Comparison of ENCODE assay signal across 9 cellular contexts in the genomic region with DNA sequence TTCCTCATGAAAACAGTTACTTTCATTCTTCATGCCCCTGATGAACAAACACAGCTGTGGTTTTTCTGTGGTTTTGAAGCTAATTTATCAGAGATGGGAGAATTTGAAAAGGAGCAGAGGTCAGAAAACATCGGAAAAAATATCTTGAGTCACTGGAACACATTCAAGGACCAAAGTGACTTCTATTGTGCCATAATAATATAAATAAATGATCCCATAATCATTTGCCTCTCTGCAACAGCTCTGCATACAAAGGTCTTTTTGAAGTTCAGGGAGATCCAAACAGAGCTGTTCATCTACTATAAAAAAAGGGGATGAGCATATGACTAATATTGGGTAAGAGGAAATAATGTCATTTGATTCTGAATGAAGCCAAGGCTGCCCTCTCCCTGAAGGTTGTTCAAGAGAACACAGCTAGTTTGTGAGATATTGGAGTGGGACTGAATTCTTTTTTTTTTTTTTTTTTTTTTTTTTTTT.
DNase-seq lines count a peak whose midpoint lies in the region; ATAC-seq and TF ChIP-seq lines count a peak whose summit lies in the region.
"Had no signal": no experiment of that assay in that cellular context is flagged by ENCODE, and none has a peak within 500 bp of the region (broad histone marks: within the 10 kb centered on the region; RNA-seq: fewer than 3 reads in every experiment).

No MANE protein-coding gene starts in this region.

- TF ChIP-seq CTCF in fibroblast of mammary gland (conservative IDR thresholded peaks at IDR 0.05; ENCODE audit: control insufficient read depth, insufficient read depth, low read depth, low read length) = peak; percentile 5
- TF ChIP-seq CTCF in GM10266 (IDR thresholded peaks at IDR 0.05; ENCODE audit: control insufficient read depth, insufficient read depth, low read depth, missing control alignments) = no peak

- H3K4me3 ChIP-seq in fibroblast of mammary gland (ENCODE audit: control insufficient read depth, low read depth, low read length) = no peak overlapping the region
- H3K4me3 ChIP-seq: pancreas had no signal

- ATAC-seq in HG03045 (IDR thresholded peaks at IDR 0.05; ENCODE audit: unreplicated experiment) = no peak

- DNase-seq in H4 (ENCODE audit: low spot score) (peak; percentile 70), SHP77 treated with DMSO at 0.1 percent for 48 hours (lab: John Stamatoyannopoulos, UW) (peak; percentile 20), fibroblast of mammary gland (ENCODE audit: low read depth) (peak; percentile 91), smooth muscle cell of the brain vasculature (ENCODE audit: low read depth, low spot score) (peak; percentile 64), cerebellum (ENCODE audit: low spot score) (no peak), GM10266 (ENCODE audit: extremely low spot score) (no peak)
- DNase-seq: pancreas, SIG-M5 had no signal

Comparison
In these comparisons a context has a peak if more than half of its experiments do, and no peak if none do; other contexts are left out.
1. DNase-seq: peak in H4 (single experiment), SHP77 treated with DMSO at 0.1 percent for 48 hours (single experiment), fibroblast of mammary gland (single experiment) and smooth muscle cell of the brain vasculature (single experiment); none in cerebellum (single experiment) and GM10266 (single experiment).